Comparison of ENCODE assay signal across 25 cellular contexts in genomic region chr14:53921027-53921426, GRCh38. TPM values are rescaled to one million over a fixed set of nuclear protein-coding genes. Genes with fewer than 3 reads are reported as not detected.
"Had no signal": no experiment of that assay in that cellular context is flagged by ENCODE, and none has a peak within 500 bp of the region (broad histone marks: within the 10 kb centered on the region; RNA-seq: fewer than 3 reads in every experiment).

No MANE protein-coding gene starts in this region.

- FAIRE-seq: endothelial cell of umbilical vein, TTC549 had no signal

- ATAC-seq: activated CD8-positive, alpha-beta T cell treated with anti-CD3 and anti-CD28 coated beads for 36 hours; activated T-helper 17 cell treated with anti-CD3 and anti-CD28 coated beads, Interleukin-2, amount 50 U/mL, for 72 hours; psoas muscle; right cardiac atrium had no signal

- H3K4me1 Mint-ChIP-seq: activated B cell treated with CpG ODN at 0.5 μM for 24 hours; activated T-helper 17 cell treated with anti-CD3 and anti-CD28 coated beads, Interleukin-2, amount 50 U/mL, for 72 hours had no signal

- H3K27ac Mint-ChIP-seq: activated B cell treated with CpG ODN at 0.5 μM for 24 hours; activated CD8-positive, alpha-beta T cell treated with anti-CD3 and anti-CD28 coated beads for 36 hours; activated naive CD8-positive, alpha-beta T cell treated with anti-CD3 and anti-CD28 coated beads for 36 hours; activated T-helper 17 cell treated with anti-CD3 and anti-CD28 coated beads, Interleukin-2, amount 50 U/mL, for 72 hours; stimulated activated naive CD8-positive, alpha-beta T cell treated with anti-CD3 and anti-CD28 coated beads, Interleukin-15, Interleukin-2, amounts not matched to agents 100 ng/mL and 50 ng/mL, for 24 hours; T-helper 2 cell treated with Interferon-gamma antibody and Interleukin-4, amounts not matched to agents 5 μg/mL and 100 μg/mL, for 36 hours had no signal

- H3K4me3 Mint-ChIP-seq: activated B cell treated with CpG ODN at 0.5 μM for 24 hours; activated CD8-positive, alpha-beta T cell treated with anti-CD3 and anti-CD28 coated beads for 36 hours; activated naive CD8-positive, alpha-beta T cell treated with anti-CD3 and anti-CD28 coated beads for 36 hours; activated T-helper 17 cell treated with anti-CD3 and anti-CD28 coated beads, Interleukin-2, amount 50 U/mL, for 72 hours; stimulated activated naive CD8-positive, alpha-beta T cell treated with anti-CD3 and anti-CD28 coated beads, Interleukin-15, Interleukin-2, amounts not matched to agents 100 ng/mL and 50 ng/mL, for 24 hours; T-helper 2 cell treated with Interferon-gamma antibody and Interleukin-4, amounts not matched to agents 5 μg/mL and 100 μg/mL, for 36 hours had no signal

- H3K9me3 ChIP-seq: left ventricle myocardium inferior, psoas muscle, suprapubic skin, transverse colon had no signal

- DNase-seq: activated B cell treated with CpG ODN at 0.5 μM for 24 hours; activated CD4-positive, alpha-beta T cell treated with anti-CD3 and anti-CD28 coated beads for 48 hours; activated CD8-positive, alpha-beta T cell treated with anti-CD3 and anti-CD28 coated beads for 36 hours; activated naive CD4-positive, alpha-beta T cell; activated naive CD8-positive, alpha-beta T cell treated with anti-CD3 and anti-CD28 coated beads for 36 hours; activated T-cell treated with anti-CD3 and anti-CD28 coated beads, Interleukin-2, amount 50 U/mL, for 1 hour; amniotic stem cell; dermis blood vessel endothelial cell; effector memory CD4-positive, alpha-beta T cell; foreskin fibroblast; hypothalamus; kidney glomerular epithelial cell; left ventricle myocardium inferior; mammary epithelial cell; psoas muscle; right cardiac atrium; transverse colon had no signal

- H3K27me3 ChIP-seq: cardiac muscle cell, transverse colon had no signal

- H3K36me3 Mint-ChIP-seq: activated naive CD8-positive, alpha-beta T cell treated with anti-CD3 and anti-CD28 coated beads for 36 hours had no signal

- H3K4me1 ChIP-seq: left ventricle myocardium inferior, psoas muscle, suprapubic skin had no signal

- H3K36me3 ChIP-seq: cardiac muscle cell, left ventricle myocardium inferior, suprapubic skin, transverse colon had no signal

- H3K4me3 ChIP-seq: cardiac muscle cell, left ventricle myocardium inferior, psoas muscle, suprapubic skin, transverse colon had no signal

- H3K27ac ChIP-seq: cardiac muscle cell, left ventricle myocardium inferior, psoas muscle, suprapubic skin, transverse colon had no signal

- H3K9me3 Mint-ChIP-seq: activated B cell treated with CpG ODN at 0.5 μM for 24 hours; activated CD8-positive, alpha-beta T cell treated with anti-CD3 and anti-CD28 coated beads for 36 hours; activated naive CD8-positive, alpha-beta T cell treated with anti-CD3 and anti-CD28 coated beads for 36 hours; stimulated activated naive CD8-positive, alpha-beta T cell treated with anti-CD3 and anti-CD28 coated beads, Interleukin-15, Interleukin-2, amounts not matched to agents 100 ng/mL and 50 ng/mL, for 24 hours had no signal

RNA-seq across cellular contexts. Expression of gene BMP4, which starts 35.6 kb away (rescaled TPM):
- total RNA-seq: activated CD8-positive, alpha-beta T cell treated with anti-CD3 and anti-CD28 coated beads for 36 hours; activated naive CD8-positive, alpha-beta T cell treated with anti-CD3 and anti-CD28 coated beads for 36 hours; mononuclear cell had no signal
